ENCODE assay signal across 1 cellular context in the genomic region with DNA sequence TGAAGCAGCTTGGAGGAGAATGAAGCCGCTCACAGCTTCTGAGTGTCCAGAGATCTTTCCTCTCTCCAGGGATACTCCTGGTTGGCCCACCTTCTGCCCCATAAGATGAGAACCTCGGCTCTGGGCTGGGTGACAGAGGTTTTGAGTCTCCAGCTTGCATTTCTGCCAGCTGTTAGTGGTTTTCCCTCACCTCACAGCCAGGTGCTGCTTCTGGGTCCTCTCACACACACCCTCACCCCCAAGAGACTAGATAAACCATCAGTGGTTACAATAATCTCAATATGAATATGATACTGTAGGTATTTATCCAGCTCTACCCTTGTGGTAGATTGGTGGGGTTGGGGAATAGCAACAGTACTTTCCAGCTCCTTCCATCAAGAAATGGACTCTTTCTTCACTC.
TF ChIP-seq lines count a peak whose summit lies in the region.

No MANE protein-coding gene starts in this region.

TF ChIP-seq in GM12878, 131 proteins besides CTCF, POLR2A, EP300 and RAD21 (continued from another document):
- TF ChIP-seq IKZF1 (conservative IDR thresholded peaks at IDR 0.05) (0 out of 2 replicates have a peak, but pooled peaks have one; percentile 11), MEF2B (IDR thresholded peaks at IDR 0.05; ENCODE audit: partially characterized antibody, poor library complexity, severe bottlenecking) (peak; percentile 56), TCF12 (IDR thresholded peaks at IDR 0.05; ENCODE audit: low read depth, low read length) (peak; percentile 95), BHLHE40 (IDR thresholded peaks at IDR 0.05; ENCODE audit: borderline replicate concordance in 1 of 2, low read depth in 2 of 2, low read length in 1 of 2) (peak in 1 of 2 experiments; percentile 9; a peak in 1 of 4 replicates), POLR2AphosphoS5 (IDR thresholded peaks at IDR 0.05; ENCODE audit: low read length) (no peak), IKZF2 (IDR thresholded peaks at IDR 0.05) (0 out of 4 replicates have a peak, but pooled peaks of 1 of the 2 experiments have one; percentile 19)
